In the genomic region with DNA sequence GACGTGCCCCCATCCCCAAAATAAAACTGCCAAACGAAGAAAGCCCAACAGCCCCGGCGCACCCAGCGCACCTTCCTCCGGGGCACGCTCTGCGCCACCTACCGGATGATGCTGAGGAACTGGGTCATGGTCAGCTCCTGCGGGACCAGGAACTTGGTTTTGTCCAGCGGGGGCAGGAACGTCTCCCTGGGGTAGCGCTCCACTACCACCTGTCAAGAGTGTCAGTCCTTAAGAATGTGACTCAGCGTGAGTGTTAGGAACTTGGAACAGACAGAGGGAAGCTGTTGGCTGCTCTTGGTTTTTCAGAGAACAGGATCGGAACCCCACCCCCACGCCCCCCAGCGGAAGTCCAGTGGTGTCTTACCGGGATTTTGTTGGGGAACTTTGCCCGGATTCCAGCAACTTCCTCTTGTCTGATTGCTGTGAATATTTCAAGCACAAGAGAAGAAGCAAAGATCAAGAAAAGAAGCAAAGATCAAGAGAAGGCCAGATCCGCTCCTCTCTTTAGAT, we compare ENCODE assay signal across 8 cellular contexts. TPM values are rescaled to one million over a fixed set of nuclear protein-coding genes. Genes with fewer than 3 reads are reported as not detected.
DNase-seq lines count a peak whose midpoint lies in the region; ATAC-seq and TF ChIP-seq lines count a peak whose summit lies in the region.

No MANE protein-coding gene starts in this region.

- H3K36me3 ChIP-seq in heart left ventricle (no peaks in the 10 kb centered on the region), urinary bladder (ENCODE audit: insufficient read depth) (no peaks in the 10 kb centered on the region)

- H3K4me3 Mint-ChIP-seq in progenitor cell of endocrine pancreas (ENCODE audit: low read depth): peak overlapping the region; percentile 33

- H3K27me3 Mint-ChIP-seq in progenitor cell of endocrine pancreas: peaks cover 13% of the 10 kb centered on the region

- H3K27me3 ChIP-seq in heart left ventricle: no peaks in the 10 kb centered on the region

- no peak for TF ChIP-seq POLR2A in heart left ventricle (IDR thresholded peaks at IDR 0.05)

- intact Hi-C loops in heart left ventricle (cut with DNase I): loop anchor here in 9 of 10 donors (5.0 to 10.0 kb wide), 6 partner anchors 101 to 464 kb away; partner anchors contain the start of gene KMO (in 2 of the 9)

- TF ChIP-seq CTCF in heart left ventricle (IDR thresholded peaks at IDR 0.05): peak; percentile 35 to 80 (median 61)
- TF ChIP-seq CTCF in progenitor cell of endocrine pancreas (IDR thresholded peaks at IDR 0.05; ENCODE audit: unreplicated experiment): peak; percentile 76

- peaks cover 4% of the 10 kb centered on the region for H3K4me1 Mint-ChIP-seq in progenitor cell of endocrine pancreas (ENCODE audit: low read depth)

- peak; percentile 68 for ATAC-seq in HG03439 (IDR thresholded peaks at IDR 0.05; ENCODE audit: unreplicated experiment)
- ATAC-seq in SK-N-SH treated with all-trans-retinoic acid at 6 μM for 48 hours: peak; percentile 53
- ATAC-seq in heart left ventricle: peak; percentile 43 to 93 (median 84)

- H3K27ac ChIP-seq in heart left ventricle: peak overlapping the region in 6 of 12 donors; percentile 17 to 54 (median 46)
- no peak overlapping the region for H3K27ac ChIP-seq in urinary bladder (ENCODE audit: low read depth)

- H3K4me1 ChIP-seq in heart left ventricle (peaks cover 0 to 10% (median 0%) of the 10 kb centered on the region in 12 donors), urinary bladder (ENCODE audit: insufficient read depth) (peaks cover 1% of the 10 kb centered on the region)

- 4 to 14% (median 7%) methylated on average over 18 to 20 of the region's 20 CpGs for WGBS in heart left ventricle, 4 donors
- WGBS in urinary bladder: 7% methylated on average over 20 of the region's 20 CpGs

- no peaks in the 10 kb centered on the region for H3K36me3 Mint-ChIP-seq in progenitor cell of endocrine pancreas (ENCODE audit: insufficient read depth)

- no peaks in the 10 kb centered on the region for H3K9me3 ChIP-seq in heart left ventricle

- peak overlapping the region in 10 of 12 donors; percentile 7 to 53 (median 35) for H3K4me3 ChIP-seq in heart left ventricle
- peak overlapping the region; percentile 23 for H3K4me3 ChIP-seq in urinary bladder (ENCODE audit: low read depth, low read length)

- DNase-seq in AG08395 (ENCODE audit: low spot score): peak; percentile 88
- DNase-seq in GM19238 (ENCODE audit: insufficient read length, low spot score): peak; percentile 44
- DNase-seq in activated naive CD8-positive, alpha-beta T cell treated with anti-CD3 and anti-CD28 coated beads, Interleukin-2, amount 50 U/mL, for 16 hours (ENCODE audit: low read depth, low spot score): peak; percentile 8
- DNase-seq in heart left ventricle: peak; percentile 67 to 83 (median 74)
- DNase-seq in progenitor cell of endocrine pancreas (ENCODE audit: low spot score, unreplicated experiment): peak; percentile 37

- H3K27ac Mint-ChIP-seq in progenitor cell of endocrine pancreas: no peak overlapping the region

- no peaks in the 10 kb centered on the region for H3K9me3 Mint-ChIP-seq in progenitor cell of endocrine pancreas (ENCODE audit: low read depth)

TF ChIP-seq in SK-N-SH treated with all-trans-retinoic acid at 6 μM for 48 hours, 23 proteins besides CTCF, POLR2A, EP300 and RAD21:
- no peak for TF ChIP-seq ESRRG (CRISPR knock-in tag; IDR thresholded peaks at IDR 0.05)
- no peak for TF ChIP-seq ZFP30 (CRISPR knock-in tag; IDR thresholded peaks at IDR 0.05)
- TF ChIP-seq SNAI2 (CRISPR knock-in tag; IDR thresholded peaks at IDR 0.05): no peak
- no peak for TF ChIP-seq TSHZ2 (CRISPR knock-in tag; IDR thresholded peaks at IDR 0.05)

RNA-seq across cellular contexts. Expression of gene MAP1LC3C, which starts 0.4 kb away (rescaled TPM):
- total RNA-seq in heart left ventricle: 1 to 10 TPM in 1 of 9 donors, under 1 TPM in 3, not detected in 5; 0.46 to 1.2 (median 0.69) TPM
- under 1 TPM in 1 of 2 donors, not detected in 1; 0.82 TPM for polyA plus RNA-seq in heart left ventricle
- total RNA-seq in progenitor cell of endocrine pancreas: not detected in 2 replicates
- 1.9 TPM for total RNA-seq in urinary bladder
- polyA plus RNA-seq in urinary bladder: 13.4 TPM

RNA-seq across cellular contexts. Expression of gene BECN2, which starts 40.9 kb away (rescaled TPM):
- not detected for total RNA-seq in heart left ventricle
- not detected for polyA plus RNA-seq in heart left ventricle
- not detected in 2 replicates for total RNA-seq in progenitor cell of endocrine pancreas
- total RNA-seq in urinary bladder: not detected
- not detected for polyA plus RNA-seq in urinary bladder

Comparison
In these comparisons a context has a peak if more than half of its experiments do, and no peak if none do; other contexts are left out.
1. DNase-seq: peak in every context shown above with its lines; median percentile 88 in AG08395; 74 in heart left ventricle; 44 in GM19238; 37 in progenitor cell of endocrine pancreas; 8 in activated naive CD8-positive, alpha-beta T cell treated with anti-CD3 and anti-CD28 coated beads, Interleukin-2, amount 50 U/mL, for 16 hours.